Comparison of ENCODE assay signal across 17 cellular contexts in the genomic region with DNA sequence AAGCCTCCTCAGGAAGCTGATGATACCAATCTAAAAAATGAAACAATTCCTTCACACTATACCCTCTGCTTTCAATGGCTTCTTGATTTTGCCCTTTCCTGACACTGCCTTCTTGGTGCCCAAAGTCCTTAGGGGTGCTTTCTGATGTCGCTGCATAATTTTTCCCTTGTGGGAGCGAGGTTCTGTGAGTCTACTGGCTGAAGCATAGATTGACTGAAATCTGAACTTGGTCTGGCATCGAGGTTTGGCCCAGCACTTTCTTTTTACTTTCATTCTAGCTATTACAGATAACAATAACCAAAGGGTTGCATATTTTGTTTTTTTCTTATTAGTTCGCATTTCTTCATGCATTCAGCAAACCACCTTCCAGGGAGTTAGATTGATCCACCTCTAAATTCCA.
DNase-seq lines count a peak whose midpoint lies in the region; ATAC-seq and TF ChIP-seq lines count a peak whose summit lies in the region.
"Had no signal": no experiment of that assay in that cellular context is flagged by ENCODE, and none has a peak within 500 bp of the region (broad histone marks: within the 10 kb centered on the region; RNA-seq: fewer than 3 reads in every experiment).

No MANE protein-coding gene starts in this region.

- TF ChIP-seq POLR2A in upper lobe of left lung (IDR thresholded peaks at IDR 0.05), result no peak

- H3K4me1 ChIP-seq in aorta (ENCODE audit: control insufficient read depth in 1 of 2, insufficient read depth in 2 of 2, low read length in 2 of 2) (no peaks in the 10 kb centered on the region), upper lobe of left lung (peaks cover 0 to 2% (median 0%) of the 10 kb centered on the region in 4 donors)
- H3K4me1 ChIP-seq: A549 had no signal

- H3K4me3 Mint-ChIP-seq in activated T-cell treated with anti-CD3 and anti-CD28 coated beads, Interleukin-2, amount 50 U/mL, for 24 hours, result no peak overlapping the region
- no peak overlapping the region for H3K4me3 Mint-ChIP-seq in stimulated activated naive CD8-positive, alpha-beta T cell treated with anti-CD3 and anti-CD28 coated beads, Interleukin-15, Interleukin-2, amounts not matched to agents 100 ng/mL and 50 ng/mL, for 24 hours
- no peak overlapping the region for H3K4me3 Mint-ChIP-seq in activated CD4-positive, alpha-beta T cell treated with anti-CD3 and anti-CD28 coated beads, Interleukin-2, amount 10 ng/mL, durations not matched to agents 7 days and 5 days
- H3K4me3 Mint-ChIP-seq: T-cell, type B pancreatic cell had no signal

- 88 to 90% methylated on average over 4 of the region's 4 CpGs for WGBS in aorta, 2 donors
- 81 to 92% methylated on average over 4 of the region's 4 CpGs for WGBS in upper lobe of left lung, 2 donors

- H3K4me1 Mint-ChIP-seq in activated T-cell treated with anti-CD3 and anti-CD28 coated beads, Interleukin-2, amount 50 U/mL, for 24 hours (ENCODE audit: low read depth), result peaks cover 20% of the 10 kb centered on the region
- H3K4me1 Mint-ChIP-seq in stimulated activated naive CD8-positive, alpha-beta T cell treated with anti-CD3 and anti-CD28 coated beads, Interleukin-15, Interleukin-2, amounts not matched to agents 100 ng/mL and 50 ng/mL, for 24 hours (ENCODE audit: low read depth), result peaks cover 25% of the 10 kb centered on the region
- H3K4me1 Mint-ChIP-seq in activated CD4-positive, alpha-beta T cell treated with anti-CD3 and anti-CD28 coated beads, Interleukin-2, amount 10 ng/mL, durations not matched to agents 7 days and 5 days, result peaks cover 21% of the 10 kb centered on the region

- no peak for TF ChIP-seq EP300 in upper lobe of left lung (IDR thresholded peaks at IDR 0.05)

- POLR2A ChIA-PET in activated CD4-positive, alpha-beta T cell treated with anti-CD3 and anti-CD28 coated beads, Interleukin-2, amount 10 ng/mL, durations not matched to agents 7 days and 5 days (lab: Charles Lee), result no interaction called here

- H3K9me3 Mint-ChIP-seq in activated T-cell treated with anti-CD3 and anti-CD28 coated beads, Interleukin-2, amount 50 U/mL, for 24 hours, result peaks cover 4% of the 10 kb centered on the region
- no peaks in the 10 kb centered on the region for H3K9me3 Mint-ChIP-seq in stimulated activated naive CD8-positive, alpha-beta T cell treated with anti-CD3 and anti-CD28 coated beads, Interleukin-15, Interleukin-2, amounts not matched to agents 100 ng/mL and 50 ng/mL, for 24 hours
- no peaks in the 10 kb centered on the region for H3K9me3 Mint-ChIP-seq in activated CD4-positive, alpha-beta T cell treated with anti-CD3 and anti-CD28 coated beads, Interleukin-2, amount 10 ng/mL, durations not matched to agents 7 days and 5 days
- H3K9me3 Mint-ChIP-seq: effector memory CD8-positive, alpha-beta T cell; T-cell; type B pancreatic cell had no signal

- TF ChIP-seq CTCF in upper lobe of left lung (IDR thresholded peaks at IDR 0.05), result no peak

- H3K27me3 ChIP-seq in aorta (ENCODE audit: control insufficient read depth in 1 of 2, insufficient read depth in 2 of 2, low read length in 1 of 2) (no peaks in the 10 kb centered on the region), upper lobe of left lung (no peaks in the 10 kb centered on the region)
- H3K27me3 ChIP-seq: heart right ventricle had no signal

- H3K9me3 ChIP-seq in aorta (ENCODE audit: control insufficient read depth, low read length) (no peaks in the 10 kb centered on the region), upper lobe of left lung (no peaks in the 10 kb centered on the region)
- H3K9me3 ChIP-seq: A549 had no signal

- no peak for DNase-seq in activated T-cell treated with anti-CD3 and anti-CD28 coated beads, Interleukin-2, amount 50 U/mL, for 24 hours
- DNase-seq in activated T-cell treated with anti-CD3 and anti-CD28 coated beads, Interleukin-2, amount 50 U/mL, for 48 hours, result no peak
- no peak for DNase-seq in aorta
- DNase-seq in upper lobe of left lung, result no peak
- no peak for DNase-seq in activated CD4-positive, alpha-beta T cell treated with anti-CD3 and anti-CD28 coated beads, Interleukin-2, amount 10 ng/mL, durations not matched to agents 7 days and 5 days
- DNase-seq: DMS153; effector memory CD8-positive, alpha-beta T cell; heart right ventricle; NCI-H1694 treated with DMSO at 0.1 percent for 48 hours; NK-92 treated with Interleukin-12 subunit alpha and Interleukin-12 subunit beta, amount 100 ng/mL, for 24 hours; T-cell had no signal

- intact Hi-C loops in aorta (cut with DNase I), result no loop called here

- H3K4me3 ChIP-seq in aorta (ENCODE audit: low read length in 2 of 2) (no peak overlapping the region), upper lobe of left lung (no peak overlapping the region)
- H3K4me3 ChIP-seq: A549, heart right ventricle, lung had no signal

- H3K27ac ChIP-seq in aorta (ENCODE audit: low read depth in 1 of 2, low read length in 2 of 2) (no peak overlapping the region), upper lobe of left lung (no peak overlapping the region)
- H3K27ac ChIP-seq: A549, heart right ventricle had no signal

- peaks cover 52% of the 10 kb centered on the region for H3K36me3 Mint-ChIP-seq in activated T-cell treated with anti-CD3 and anti-CD28 coated beads, Interleukin-2, amount 50 U/mL, for 24 hours (ENCODE audit: low read depth)
- peaks cover 48% of the 10 kb centered on the region for H3K36me3 Mint-ChIP-seq in stimulated activated naive CD8-positive, alpha-beta T cell treated with anti-CD3 and anti-CD28 coated beads, Interleukin-15, Interleukin-2, amounts not matched to agents 100 ng/mL and 50 ng/mL, for 24 hours (ENCODE audit: low read depth)
- peaks cover 41% of the 10 kb centered on the region for H3K36me3 Mint-ChIP-seq in activated CD4-positive, alpha-beta T cell treated with anti-CD3 and anti-CD28 coated beads, Interleukin-2, amount 10 ng/mL, durations not matched to agents 7 days and 5 days (ENCODE audit: low read depth)

- H3K36me3 ChIP-seq in aorta (ENCODE audit: control insufficient read depth in 1 of 2, insufficient read depth in 2 of 2, low read length in 1 of 2) (no peaks in the 10 kb centered on the region), upper lobe of left lung (no peaks in the 10 kb centered on the region)

- no peaks in the 10 kb centered on the region for H3K27me3 Mint-ChIP-seq in activated T-cell treated with anti-CD3 and anti-CD28 coated beads, Interleukin-2, amount 50 U/mL, for 24 hours
- no peaks in the 10 kb centered on the region for H3K27me3 Mint-ChIP-seq in stimulated activated naive CD8-positive, alpha-beta T cell treated with anti-CD3 and anti-CD28 coated beads, Interleukin-15, Interleukin-2, amounts not matched to agents 100 ng/mL and 50 ng/mL, for 24 hours
- H3K27me3 Mint-ChIP-seq in activated CD4-positive, alpha-beta T cell treated with anti-CD3 and anti-CD28 coated beads, Interleukin-2, amount 10 ng/mL, durations not matched to agents 7 days and 5 days, result no peaks in the 10 kb centered on the region
- H3K27me3 Mint-ChIP-seq: effector memory CD8-positive, alpha-beta T cell; T-cell; type B pancreatic cell had no signal

- ATAC-seq in GM21786 (IDR thresholded peaks at IDR 0.05; ENCODE audit: unreplicated experiment) (peak; percentile 70), HG03342 (IDR thresholded peaks at IDR 0.05; ENCODE audit: unreplicated experiment) (peak; percentile 44), aorta (ENCODE audit: low FRiP score) (no peak), upper lobe of left lung (ENCODE audit: low FRiP score in 2 of 2) (no peak)
- ATAC-seq: A549; effector memory CD8-positive, alpha-beta T cell; heart right ventricle; T-cell had no signal

- H3K27ac Mint-ChIP-seq in activated T-cell treated with anti-CD3 and anti-CD28 coated beads, Interleukin-2, amount 50 U/mL, for 24 hours, result peak overlapping the region; percentile 9
- H3K27ac Mint-ChIP-seq in stimulated activated naive CD8-positive, alpha-beta T cell treated with anti-CD3 and anti-CD28 coated beads, Interleukin-15, Interleukin-2, amounts not matched to agents 100 ng/mL and 50 ng/mL, for 24 hours, result peak overlapping the region; percentile 28
- H3K27ac Mint-ChIP-seq in activated CD4-positive, alpha-beta T cell treated with anti-CD3 and anti-CD28 coated beads, Interleukin-2, amount 10 ng/mL, durations not matched to agents 7 days and 5 days, result no peak overlapping the region
- H3K27ac Mint-ChIP-seq: T-cell, type B pancreatic cell had no signal

- CTCF ChIA-PET in activated CD4-positive, alpha-beta T cell treated with anti-CD3 and anti-CD28 coated beads, Interleukin-2, amount 10 ng/mL, durations not matched to agents 7 days and 5 days (lab: Charles Lee), result no interaction called here

Comparison
In these comparisons a context has a peak if more than half of its experiments do, and no peak if none do; other contexts are left out.
1. ATAC-seq: peak in GM21786 (single experiment) and HG03342 (single experiment); none in aorta (single experiment) and upper lobe of left lung (0 of 2).